8 cellular contexts compared by ENCODE assay signal in genomic region chr12:47882796-47883546, GRCh38. TPM values are rescaled to one million over a fixed set of nuclear protein-coding genes. Genes with fewer than 3 reads are reported as not detected.
DNase-seq lines count a peak whose midpoint lies in the region; ATAC-seq and TF ChIP-seq lines count a peak whose summit lies in the region.

No MANE protein-coding gene starts in this region.

- peak; percentile 36 for DNase-seq in Calu3
- DNase-seq in activated B cell treated with CpG ODN at 0.5 μM for 24 hours: no peak
- peak; percentile 87 to 88 for DNase-seq in left lung
- no peak for DNase-seq in ureter (ENCODE audit: low spot score)
- DNase-seq in activated gamma-delta T cell treated with Interleukin-2 at 50 U/mL for 16 hours: no peak
- DNase-seq in COLO668 (lab: John Stamatoyannopoulos, UW; ENCODE audit: unreplicated experiment): no peak

- H3K27ac ChIP-seq in left lung: peak overlapping the region in 1 of 2 donors; percentile 39

- peaks cover 0 to 15% of the 10 kb centered on the region in 2 donors for H3K36me3 ChIP-seq in left lung

- intact Hi-C loops in Calu3 (cut with micrococcal nuclease; ENCODE audit: unreplicated experiment): no loop called here
- intact Hi-C loops in activated B cell treated with CpG ODN at 0.5 μM for 24 hours (cut with micrococcal nuclease): no loop called here
- intact Hi-C loops in left lung (cut with DNase I): no loop called here

- H3K27me3 Mint-ChIP-seq in Calu3 (ENCODE audit: unreplicated experiment) (no peaks in the 10 kb centered on the region), activated B cell treated with CpG ODN at 0.5 μM for 24 hours (peaks cover 9% of the 10 kb centered on the region)

- peaks cover 18 to 47% of the 10 kb centered on the region in 2 donors for H3K4me1 ChIP-seq in left lung

- H3K4me3 Mint-ChIP-seq in Calu3 (ENCODE audit: low read depth, unreplicated experiment) (no peak overlapping the region), activated B cell treated with CpG ODN at 0.5 μM for 24 hours (peak overlapping the region; percentile 78)

- CTCF ChIA-PET in Calu3 (lab: Charles Lee) (interaction anchor here (0.5 to 1.1 kb wide), 2 partner anchors 12 to 18 kb away, joined by 4 read pairs; no protein-coding TSS in a partner anchor), activated B cell treated with CpG ODN at 0.5 μM for 24 hours (lab: Charles Lee) (interaction anchor here (1.2 kb wide), 1 partner anchor 8 kb away, joined by 3 read pairs; no protein-coding TSS in a partner anchor)

- H3K4me1 Mint-ChIP-seq in Calu3 (ENCODE audit: low read depth, unreplicated experiment) (peaks cover 24% of the 10 kb centered on the region), activated B cell treated with CpG ODN at 0.5 μM for 24 hours (peaks cover 22% of the 10 kb centered on the region)

- POLR2A ChIA-PET in activated B cell treated with CpG ODN at 0.5 μM for 24 hours (lab: Charles Lee): interaction anchor here (0.7 kb wide), 1 partner anchor 74 kb away, joined by 3 read pairs; no protein-coding TSS in a partner anchor

- ATAC-seq in GM19372 (IDR thresholded peaks at IDR 0.05; ENCODE audit: low read depth, unreplicated experiment): peak; percentile 72
- peak; percentile 80 for ATAC-seq in HG03175 (IDR thresholded peaks at IDR 0.05; ENCODE audit: unreplicated experiment)
- ATAC-seq in activated B cell treated with CpG ODN at 0.5 μM for 24 hours (ENCODE audit: low read depth): peak; percentile 56
- peak; percentile 78 for ATAC-seq in left lung

- no peak for TF ChIP-seq CTCF in Calu3 (IDR thresholded peaks at IDR 0.05; ENCODE audit: unreplicated experiment)
- TF ChIP-seq CTCF in activated B cell treated with CpG ODN at 0.5 μM for 24 hours (IDR thresholded peaks at IDR 0.05): no peak
- TF ChIP-seq CTCF in left lung (IDR thresholded peaks at IDR 0.05): no peak

- no peak overlapping the region for H3K4me3 ChIP-seq in left lung

- no peaks in the 10 kb centered on the region for H3K9me3 Mint-ChIP-seq in Calu3 (ENCODE audit: low read depth, unreplicated experiment)
- no peaks in the 10 kb centered on the region for H3K9me3 Mint-ChIP-seq in activated B cell treated with CpG ODN at 0.5 μM for 24 hours

- H3K27me3 ChIP-seq in left lung: no peaks in the 10 kb centered on the region

- H3K36me3 Mint-ChIP-seq in Calu3 (ENCODE audit: insufficient read depth, unreplicated experiment): peaks cover 5% of the 10 kb centered on the region
- no peaks in the 10 kb centered on the region for H3K36me3 Mint-ChIP-seq in activated B cell treated with CpG ODN at 0.5 μM for 24 hours (ENCODE audit: low read depth)

- H3K9me3 ChIP-seq in left lung: no peaks in the 10 kb centered on the region

- H3K27ac Mint-ChIP-seq in Calu3 (ENCODE audit: unreplicated experiment): no peak overlapping the region
- H3K27ac Mint-ChIP-seq in activated B cell treated with CpG ODN at 0.5 μM for 24 hours: no peak overlapping the region

- no TSS peak for BruUV-seq in Calu3 (replicated peaks; lab: Mats Ljungman, UMichigan)

RNA-seq across cellular contexts. Expression of gene VDR, which starts 21.8 kb away (rescaled TPM):
- 10.1 and 12.5 TPM in 2 replicates for total RNA-seq in Calu3 (2022)
- total RNA-seq in activated B cell treated with CpG ODN at 0.5 μM for 24 hours: 0.64 and 0.86 TPM in 2 replicates
- total RNA-seq in left lung: 10 to 100 TPM; 29.7 to 32.1 TPM
- 12.6 TPM for total RNA-seq in ureter

Comparison
In these comparisons a context has a peak if more than half of its experiments do, and no peak if none do; other contexts are left out.
1. DNase-seq: peak in Calu3 (single experiment) and left lung (2 of 2); none in activated B cell treated with CpG ODN at 0.5 μM for 24 hours (single experiment), ureter (single experiment), activated gamma-delta T cell treated with Interleukin-2 at 50 U/mL for 16 hours (single experiment) and COLO668 (single experiment).
2. Peak in every context shown above with its lines, with median percentiles within 50 percentile points of each other: ATAC-seq.